Comparison of ENCODE assay signal across 2 cellular contexts in the genomic region with DNA sequence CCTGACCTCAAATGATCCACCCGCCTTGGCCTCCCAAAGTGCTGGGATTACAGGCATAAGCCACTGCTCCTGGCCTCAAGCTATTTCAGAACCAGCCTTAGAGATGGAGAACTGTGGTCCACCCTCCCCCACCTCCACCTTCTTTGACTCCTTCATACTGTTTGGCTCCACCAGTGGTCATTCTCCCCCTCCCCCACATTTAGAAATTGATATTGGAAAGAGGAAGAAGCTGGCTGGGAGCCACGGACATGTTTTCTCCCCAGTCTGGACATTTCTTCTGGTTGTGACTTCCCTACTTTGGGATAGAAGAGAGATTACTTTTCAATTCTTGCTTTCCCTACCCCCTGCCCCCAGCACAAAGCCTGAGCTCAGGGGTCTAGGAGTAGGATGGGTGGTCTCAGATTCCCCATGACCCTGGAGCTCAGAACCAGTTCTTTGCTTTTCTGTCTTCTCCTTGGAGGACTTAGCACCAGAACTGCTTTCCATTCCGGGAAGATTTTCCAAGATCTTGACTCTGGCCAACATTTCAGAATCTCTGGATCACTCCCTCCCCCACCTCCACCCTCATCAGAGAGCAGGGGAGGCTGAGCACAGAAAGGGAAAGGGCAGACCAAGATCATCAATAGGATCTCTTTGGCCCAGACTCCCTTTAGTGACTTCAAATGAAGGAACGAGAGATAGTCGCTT.
TF ChIP-seq lines count a peak whose summit lies in the region.

No MANE protein-coding gene starts in this region.

TF ChIP-seq in SK-N-SH, 30 proteins besides CTCF, POLR2A, EP300 and RAD21 (continued from another document):
- TF ChIP-seq USF1 (IDR thresholded peaks at IDR 0.05; ENCODE audit: borderline replicate concordance, low read depth) (no peak), SIN3A (IDR thresholded peaks at IDR 0.05; ENCODE audit: borderline replicate concordance, low read depth, low read length) (no peak), RFX5 (IDR thresholded peaks at IDR 0.05; ENCODE audit: low read length) (no peak), TCF12 (IDR thresholded peaks at IDR 0.05) (no peak), MAX (IDR thresholded peaks at IDR 0.05; ENCODE audit: low read depth) (no peak), TEAD4 (IDR thresholded peaks at IDR 0.05; ENCODE audit: borderline replicate concordance, insufficient read depth) (no peak), ELF1 (IDR thresholded peaks at IDR 0.05) (no peak), NFIC (IDR thresholded peaks at IDR 0.05; ENCODE audit: borderline replicate concordance) (no peak), MEF2A (IDR thresholded peaks at IDR 0.05; ENCODE audit: borderline replicate concordance, low read depth) (no peak), GATA2 (CRISPR knock-in tag; IDR thresholded peaks at IDR 0.05) (no peak), JUND (IDR thresholded peaks at IDR 0.05) (no peak), PBX3 (IDR thresholded peaks at IDR 0.05) (no peak), YY1 (IDR thresholded peaks at IDR 0.05; ENCODE audit: low read depth) (no peak), POLR2AphosphoS5 (IDR thresholded peaks at IDR 0.05; ENCODE audit: low read depth, low read length) (no peak), MXI1 (IDR thresholded peaks at IDR 0.05; ENCODE audit: low read depth, low read length) (no peak)
- TF ChIP-seq, protein P1, sequence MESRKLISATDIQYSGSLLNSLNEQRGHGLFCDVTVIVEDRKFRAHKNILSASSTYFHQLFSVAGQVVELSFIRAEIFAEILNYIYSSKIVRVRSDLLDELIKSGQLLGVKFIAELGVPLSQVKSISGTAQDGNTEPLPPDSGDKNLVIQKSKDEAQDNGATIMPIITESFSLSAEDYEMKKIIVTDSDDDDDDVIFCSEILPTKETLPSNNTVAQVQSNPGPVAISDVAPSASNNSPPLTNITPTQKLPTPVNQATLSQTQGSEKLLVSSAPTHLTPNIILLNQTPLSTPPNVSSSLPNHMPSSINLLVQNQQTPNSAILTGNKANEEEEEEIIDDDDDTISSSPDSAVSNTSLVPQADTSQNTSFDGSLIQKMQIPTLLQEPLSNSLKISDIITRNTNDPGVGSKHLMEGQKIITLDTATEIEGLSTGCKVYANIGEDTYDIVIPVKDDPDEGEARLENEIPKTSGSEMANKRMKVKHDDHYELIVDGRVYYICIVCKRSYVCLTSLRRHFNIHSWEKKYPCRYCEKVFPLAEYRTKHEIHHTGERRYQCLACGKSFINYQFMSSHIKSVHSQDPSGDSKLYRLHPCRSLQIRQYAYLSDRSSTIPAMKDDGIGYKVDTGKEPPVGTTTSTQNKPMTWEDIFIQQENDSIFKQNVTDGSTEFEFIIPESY (IDR thresholded peaks at IDR 0.05; ENCODE audit: borderline replicate concordance, low read depth), result no peak
- TF ChIP-seq, protein P2, sequence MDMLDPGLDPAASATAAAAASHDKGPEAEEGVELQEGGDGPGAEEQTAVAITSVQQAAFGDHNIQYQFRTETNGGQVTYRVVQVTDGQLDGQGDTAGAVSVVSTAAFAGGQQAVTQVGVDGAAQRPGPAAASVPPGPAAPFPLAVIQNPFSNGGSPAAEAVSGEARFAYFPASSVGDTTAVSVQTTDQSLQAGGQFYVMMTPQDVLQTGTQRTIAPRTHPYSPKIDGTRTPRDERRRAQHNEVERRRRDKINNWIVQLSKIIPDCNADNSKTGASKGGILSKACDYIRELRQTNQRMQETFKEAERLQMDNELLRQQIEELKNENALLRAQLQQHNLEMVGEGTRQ (IDR thresholded peaks at IDR 0.05; ENCODE audit: borderline replicate concordance, low read depth, low read length), result no peak

TF ChIP-seq in SK-N-SH treated with all-trans-retinoic acid at 6 μM for 48 hours, 23 proteins besides CTCF, POLR2A, EP300 and RAD21 (continued from another document):
- no peak for TF ChIP-seq POU6F1 (CRISPR knock-in tag; IDR thresholded peaks at IDR 0.05; ENCODE audit: borderline replicate concordance, low read depth)
- TF ChIP-seq, protein P3, sequence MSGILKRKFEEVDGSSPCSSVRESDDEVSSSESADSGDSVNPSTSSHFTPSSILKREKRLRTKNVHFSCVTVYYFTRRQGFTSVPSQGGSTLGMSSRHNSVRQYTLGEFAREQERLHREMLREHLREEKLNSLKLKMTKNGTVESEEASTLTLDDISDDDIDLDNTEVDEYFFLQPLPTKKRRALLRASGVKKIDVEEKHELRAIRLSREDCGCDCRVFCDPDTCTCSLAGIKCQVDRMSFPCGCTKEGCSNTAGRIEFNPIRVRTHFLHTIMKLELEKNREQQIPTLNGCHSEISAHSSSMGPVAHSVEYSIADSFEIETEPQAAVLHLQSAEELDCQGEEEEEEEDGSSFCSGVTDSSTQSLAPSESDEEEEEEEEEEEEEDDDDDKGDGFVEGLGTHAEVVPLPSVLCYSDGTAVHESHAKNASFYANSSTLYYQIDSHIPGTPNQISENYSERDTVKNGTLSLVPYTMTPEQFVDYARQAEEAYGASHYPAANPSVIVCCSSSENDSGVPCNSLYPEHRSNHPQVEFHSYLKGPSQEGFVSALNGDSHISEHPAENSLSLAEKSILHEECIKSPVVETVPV (CRISPR knock-in tag; IDR thresholded peaks at IDR 0.05), result no peak
- no peak for TF ChIP-seq ZFP30 (CRISPR knock-in tag; IDR thresholded peaks at IDR 0.05)
- TF ChIP-seq ESRRG (CRISPR knock-in tag; IDR thresholded peaks at IDR 0.05), result no peak
- TF ChIP-seq, protein P4, sequence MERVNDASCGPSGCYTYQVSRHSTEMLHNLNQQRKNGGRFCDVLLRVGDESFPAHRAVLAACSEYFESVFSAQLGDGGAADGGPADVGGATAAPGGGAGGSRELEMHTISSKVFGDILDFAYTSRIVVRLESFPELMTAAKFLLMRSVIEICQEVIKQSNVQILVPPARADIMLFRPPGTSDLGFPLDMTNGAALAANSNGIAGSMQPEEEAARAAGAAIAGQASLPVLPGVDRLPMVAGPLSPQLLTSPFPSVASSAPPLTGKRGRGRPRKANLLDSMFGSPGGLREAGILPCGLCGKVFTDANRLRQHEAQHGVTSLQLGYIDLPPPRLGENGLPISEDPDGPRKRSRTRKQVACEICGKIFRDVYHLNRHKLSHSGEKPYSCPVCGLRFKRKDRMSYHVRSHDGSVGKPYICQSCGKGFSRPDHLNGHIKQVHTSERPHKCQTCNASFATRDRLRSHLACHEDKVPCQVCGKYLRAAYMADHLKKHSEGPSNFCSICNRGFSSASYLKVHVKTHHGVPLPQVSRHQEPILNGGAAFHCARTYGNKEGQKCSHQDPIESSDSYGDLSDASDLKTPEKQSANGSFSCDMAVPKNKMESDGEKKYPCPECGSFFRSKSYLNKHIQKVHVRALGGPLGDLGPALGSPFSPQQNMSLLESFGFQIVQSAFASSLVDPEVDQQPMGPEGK (CRISPR knock-in tag; IDR thresholded peaks at IDR 0.05; ENCODE audit: borderline replicate concordance), result no peak
- TF ChIP-seq, protein P5, sequence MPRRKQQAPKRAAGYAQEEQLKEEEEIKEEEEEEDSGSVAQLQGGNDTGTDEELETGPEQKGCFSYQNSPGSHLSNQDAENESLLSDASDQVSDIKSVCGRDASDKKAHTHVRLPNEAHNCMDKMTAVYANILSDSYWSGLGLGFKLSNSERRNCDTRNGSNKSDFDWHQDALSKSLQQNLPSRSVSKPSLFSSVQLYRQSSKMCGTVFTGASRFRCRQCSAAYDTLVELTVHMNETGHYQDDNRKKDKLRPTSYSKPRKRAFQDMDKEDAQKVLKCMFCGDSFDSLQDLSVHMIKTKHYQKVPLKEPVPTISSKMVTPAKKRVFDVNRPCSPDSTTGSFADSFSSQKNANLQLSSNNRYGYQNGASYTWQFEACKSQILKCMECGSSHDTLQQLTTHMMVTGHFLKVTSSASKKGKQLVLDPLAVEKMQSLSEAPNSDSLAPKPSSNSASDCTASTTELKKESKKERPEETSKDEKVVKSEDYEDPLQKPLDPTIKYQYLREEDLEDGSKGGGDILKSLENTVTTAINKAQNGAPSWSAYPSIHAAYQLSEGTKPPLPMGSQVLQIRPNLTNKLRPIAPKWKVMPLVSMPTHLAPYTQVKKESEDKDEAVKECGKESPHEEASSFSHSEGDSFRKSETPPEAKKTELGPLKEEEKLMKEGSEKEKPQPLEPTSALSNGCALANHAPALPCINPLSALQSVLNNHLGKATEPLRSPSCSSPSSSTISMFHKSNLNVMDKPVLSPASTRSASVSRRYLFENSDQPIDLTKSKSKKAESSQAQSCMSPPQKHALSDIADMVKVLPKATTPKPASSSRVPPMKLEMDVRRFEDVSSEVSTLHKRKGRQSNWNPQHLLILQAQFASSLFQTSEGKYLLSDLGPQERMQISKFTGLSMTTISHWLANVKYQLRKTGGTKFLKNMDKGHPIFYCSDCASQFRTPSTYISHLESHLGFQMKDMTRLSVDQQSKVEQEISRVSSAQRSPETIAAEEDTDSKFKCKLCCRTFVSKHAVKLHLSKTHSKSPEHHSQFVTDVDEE (CRISPR knock-in tag; IDR thresholded peaks at IDR 0.05), result no peak
- no peak for TF ChIP-seq ZC3H10 (CRISPR knock-in tag; IDR thresholded peaks at IDR 0.05)
- no peak for TF ChIP-seq SNAI2 (CRISPR knock-in tag; IDR thresholded peaks at IDR 0.05)
- no peak for TF ChIP-seq CREB5 (CRISPR knock-in tag; IDR thresholded peaks at IDR 0.05; ENCODE audit: low read depth)
- no peak for TF ChIP-seq ARNTL (CRISPR knock-in tag; IDR thresholded peaks at IDR 0.05; ENCODE audit: borderline replicate concordance, low read depth)
- TF ChIP-seq BACH2 (CRISPR knock-in tag; IDR thresholded peaks at IDR 0.05; ENCODE audit: borderline replicate concordance), result no peak
